ENCODE assay signal across 1 cellular context in genomic region chr16:68478526-68479249, GRCh38.
TF ChIP-seq lines count a peak whose summit lies in the region.

No MANE protein-coding gene starts in this region.

TF ChIP-seq in GM23338, 12 proteins besides CTCF, POLR2A, EP300 and RAD21 (continued from another document):
- TF ChIP-seq, protein P1, sequence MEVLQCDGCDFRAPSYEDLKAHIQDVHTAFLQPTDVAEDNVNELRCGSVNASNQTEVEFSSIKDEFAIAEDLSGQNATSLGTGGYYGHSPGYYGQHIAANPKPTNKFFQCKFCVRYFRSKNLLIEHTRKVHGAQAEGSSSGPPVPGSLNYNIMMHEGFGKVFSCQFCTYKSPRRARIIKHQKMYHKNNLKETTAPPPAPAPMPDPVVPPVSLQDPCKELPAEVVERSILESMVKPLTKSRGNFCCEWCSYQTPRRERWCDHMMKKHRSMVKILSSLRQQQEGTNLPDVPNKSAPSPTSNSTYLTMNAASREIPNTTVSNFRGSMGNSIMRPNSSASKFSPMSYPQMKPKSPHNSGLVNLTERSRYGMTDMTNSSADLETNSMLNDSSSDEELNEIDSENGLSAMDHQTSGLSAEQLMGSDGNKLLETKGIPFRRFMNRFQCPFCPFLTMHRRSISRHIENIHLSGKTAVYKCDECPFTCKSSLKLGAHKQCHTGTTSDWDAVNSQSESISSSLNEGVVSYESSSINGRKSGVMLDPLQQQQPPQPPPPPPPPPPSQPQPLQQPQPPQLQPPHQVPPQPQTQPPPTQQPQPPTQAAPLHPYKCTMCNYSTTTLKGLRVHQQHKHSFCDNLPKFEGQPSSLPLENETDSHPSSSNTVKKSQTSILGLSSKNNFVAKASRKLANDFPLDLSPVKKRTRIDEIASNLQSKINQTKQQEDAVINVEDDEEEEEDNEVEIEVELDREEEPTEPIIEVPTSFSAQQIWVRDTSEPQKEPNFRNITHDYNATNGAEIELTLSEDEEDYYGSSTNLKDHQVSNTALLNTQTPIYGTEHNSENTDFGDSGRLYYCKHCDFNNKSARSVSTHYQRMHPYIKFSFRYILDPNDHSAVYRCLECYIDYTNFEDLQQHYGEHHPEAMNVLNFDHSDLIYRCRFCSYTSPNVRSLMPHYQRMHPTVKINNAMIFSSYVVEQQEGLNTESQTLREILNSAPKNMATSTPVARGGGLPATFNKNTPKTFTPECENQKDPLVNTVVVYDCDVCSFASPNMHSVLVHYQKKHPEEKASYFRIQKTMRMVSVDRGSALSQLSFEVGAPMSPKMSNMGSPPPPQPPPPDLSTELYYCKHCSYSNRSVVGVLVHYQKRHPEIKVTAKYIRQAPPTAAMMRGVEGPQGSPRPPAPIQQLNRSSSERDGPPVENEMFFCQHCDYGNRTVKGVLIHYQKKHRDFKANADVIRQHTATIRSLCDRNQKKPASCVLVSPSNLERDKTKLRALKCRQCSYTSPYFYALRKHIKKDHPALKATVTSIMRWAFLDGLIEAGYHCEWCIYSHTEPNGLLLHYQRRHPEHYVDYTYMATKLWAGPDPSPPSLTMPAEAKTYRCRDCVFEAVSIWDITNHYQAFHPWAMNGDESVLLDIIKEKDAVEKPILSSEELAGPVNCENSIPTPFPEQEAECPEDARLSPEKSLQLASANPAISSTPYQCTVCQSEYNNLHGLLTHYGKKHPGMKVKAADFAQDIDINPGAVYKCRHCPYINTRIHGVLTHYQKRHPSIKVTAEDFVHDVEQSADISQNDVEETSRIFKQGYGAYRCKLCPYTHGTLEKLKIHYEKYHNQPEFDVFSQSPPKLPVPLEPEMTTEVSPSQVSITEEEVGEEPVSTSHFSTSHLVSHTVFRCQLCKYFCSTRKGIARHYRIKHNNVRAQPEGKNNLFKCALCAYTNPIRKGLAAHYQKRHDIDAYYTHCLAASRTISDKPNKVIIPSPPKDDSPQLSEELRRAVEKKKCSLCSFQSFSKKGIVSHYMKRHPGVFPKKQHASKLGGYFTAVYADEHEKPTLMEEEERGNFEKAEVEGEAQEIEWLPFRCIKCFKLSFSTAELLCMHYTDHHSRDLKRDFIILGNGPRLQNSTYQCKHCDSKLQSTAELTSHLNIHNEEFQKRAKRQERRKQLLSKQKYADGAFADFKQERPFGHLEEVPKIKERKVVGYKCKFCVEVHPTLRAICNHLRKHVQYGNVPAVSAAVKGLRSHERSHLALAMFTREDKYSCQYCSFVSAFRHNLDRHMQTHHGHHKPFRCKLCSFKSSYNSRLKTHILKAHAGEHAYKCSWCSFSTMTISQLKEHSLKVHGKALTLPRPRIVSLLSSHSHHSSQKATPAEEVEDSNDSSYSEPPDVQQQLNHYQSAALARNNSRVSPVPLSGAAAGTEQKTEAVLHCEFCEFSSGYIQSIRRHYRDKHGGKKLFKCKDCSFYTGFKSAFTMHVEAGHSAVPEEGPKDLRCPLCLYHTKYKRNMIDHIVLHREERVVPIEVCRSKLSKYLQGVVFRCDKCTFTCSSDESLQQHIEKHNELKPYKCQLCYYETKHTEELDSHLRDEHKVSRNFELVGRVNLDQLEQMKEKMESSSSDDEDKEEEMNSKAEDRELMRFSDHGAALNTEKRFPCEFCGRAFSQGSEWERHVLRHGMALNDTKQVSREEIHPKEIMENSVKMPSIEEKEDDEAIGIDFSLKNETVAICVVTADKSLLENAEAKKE (CRISPR knock-in tag; IDR thresholded peaks at IDR 0.05): no peak
- no peak for TF ChIP-seq ZNF114 (CRISPR knock-in tag; IDR thresholded peaks at IDR 0.05)
- TF ChIP-seq JUNB (IDR thresholded peaks at IDR 0.05; ENCODE audit: unreplicated experiment): no peak
- no peak for TF ChIP-seq ZNF331 (CRISPR knock-in tag; IDR thresholded peaks at IDR 0.05; ENCODE audit: low read depth)
- no peak for TF ChIP-seq REST (IDR thresholded peaks at IDR 0.05; ENCODE audit: unreplicated experiment)
- TF ChIP-seq EZH2phosphoT487 (IDR thresholded peaks at IDR 0.05; ENCODE audit: unreplicated experiment): no peak
- TF ChIP-seq STAT1 (IDR thresholded peaks at IDR 0.05; ENCODE audit: unreplicated experiment): no peak
